ENCODE assay signal across 1 cellular context in the genomic region with DNA sequence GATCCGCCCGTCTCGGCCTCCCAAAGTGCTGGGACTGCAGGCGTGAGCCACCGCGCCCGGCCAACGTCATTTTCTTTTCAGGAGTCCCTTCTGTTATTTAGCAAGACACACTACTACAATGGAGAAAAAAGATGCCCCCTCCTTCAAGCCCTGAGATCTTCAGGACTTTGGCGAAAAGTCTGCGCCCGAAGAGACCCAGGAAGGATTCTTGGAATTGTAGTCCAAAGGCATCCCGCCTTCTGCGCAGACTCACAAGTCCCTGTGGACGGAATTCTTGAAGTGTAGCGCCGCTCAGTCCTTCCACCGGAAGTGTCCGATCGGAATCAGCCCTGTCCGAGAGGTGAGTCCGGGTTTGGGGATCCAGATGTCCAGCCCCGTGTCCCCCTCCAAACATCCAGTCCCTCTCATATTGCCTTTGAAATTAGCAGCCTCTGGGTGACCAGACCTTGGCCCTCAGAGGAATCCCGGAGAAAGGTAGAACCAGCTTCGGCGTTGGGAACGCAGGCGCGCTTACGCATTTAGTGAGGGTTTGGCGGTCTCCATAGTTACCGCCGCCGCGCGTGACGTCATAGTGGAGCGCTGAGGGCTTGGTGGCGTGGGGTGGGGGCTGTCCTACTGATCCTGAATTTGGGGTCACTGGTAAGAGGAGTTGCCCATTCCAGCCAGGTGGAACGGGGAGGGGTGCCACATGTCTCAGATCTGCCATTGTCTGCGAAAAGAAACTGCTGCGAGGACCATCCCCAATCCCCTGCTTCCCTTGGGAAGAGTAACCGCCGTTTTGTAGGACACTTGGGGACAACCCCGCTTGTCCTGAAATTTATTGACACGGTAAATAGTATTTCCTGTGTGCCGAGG.
A peak's percentile ranks its signal among the peaks of the same experiment; 100 is the strongest.
TF ChIP-seq lines count a peak whose summit lies in the region.

No MANE protein-coding gene starts in this region.

TF ChIP-seq in HEK293, 187 proteins besides CTCF, POLR2A, EP300 and RAD21 (continued from another document and continues in another):
- TF ChIP-seq ZBTB48 (tag by site-specific recombination; IDR thresholded peaks at IDR 0.05) (0 out of 2 replicates have a peak, but pooled peaks have one; percentile 14), OVOL3 (tag by site-specific recombination; IDR thresholded peaks at IDR 0.05) (peak; percentile 69; the same call in 1 of the 2 replicates), HOXC10 (CRISPR knock-in tag; IDR thresholded peaks at IDR 0.05) (no peak), ZNF843 (tag by site-specific recombination; IDR thresholded peaks at IDR 0.05) (peak; percentile 69), MYNN (tag by site-specific recombination; IDR thresholded peaks at IDR 0.05; ENCODE audit: borderline replicate concordance) (peak; percentile 54; the same call in 1 of the 2 replicates), ZBTB21 (tag by site-specific recombination; IDR thresholded peaks at IDR 0.05) (peak; percentile 98), ZNF514 (tag by site-specific recombination; IDR thresholded peaks at IDR 0.05) (no peak), ZNF341 (tag by site-specific recombination; IDR thresholded peaks at IDR 0.05; ENCODE audit: low read depth) (peak; percentile 41; the same call in 1 of the 2 replicates), ZNF266 (tag by site-specific recombination; IDR thresholded peaks at IDR 0.05; ENCODE audit: low read depth) (no peak), ZNF626 (tag by site-specific recombination; IDR thresholded peaks at IDR 0.05) (no peak), SP3 (tag by site-specific recombination; IDR thresholded peaks at IDR 0.05) (peak; percentile 75), MZF1 (tag by site-specific recombination; IDR thresholded peaks at IDR 0.05; ENCODE audit: borderline replicate concordance) (peak; percentile 90; the same call in 1 of the 2 replicates), ZNF426 (tag by site-specific recombination; IDR thresholded peaks at IDR 0.05) (no peak), ZFP3 (tag by site-specific recombination; IDR thresholded peaks at IDR 0.05; ENCODE audit: low read depth) (no peak), ZNF133 (tag by site-specific recombination; IDR thresholded peaks at IDR 0.05) (no peak), ZFP37 (tag by site-specific recombination; IDR thresholded peaks at IDR 0.05) (peak; percentile 92), ZNF670 (tag by site-specific recombination; IDR thresholded peaks at IDR 0.05; ENCODE audit: low read depth) (no peak), KLF1 (tag by site-specific recombination; IDR thresholded peaks at IDR 0.05) (no peak), ZNF112 (tag by site-specific recombination; IDR thresholded peaks at IDR 0.05) (no peak), ZNF169 (tag by site-specific recombination; IDR thresholded peaks at IDR 0.05) (no peak), ZNF521 (tag by site-specific recombination; IDR thresholded peaks at IDR 0.05) (no peak), ZNF558 (tag by site-specific recombination; IDR thresholded peaks at IDR 0.05) (peak; percentile 70; the same call in 1 of the 2 replicates), WT1 (tag by site-specific recombination; IDR thresholded peaks at IDR 0.05) (peak; percentile 44), ZNF791 (tag by site-specific recombination; IDR thresholded peaks at IDR 0.05) (no peak), ZNF510 (tag by site-specific recombination; IDR thresholded peaks at IDR 0.05; ENCODE audit: insufficient replicate concordance) (no peak), ZNF248 (tag by site-specific recombination; IDR thresholded peaks at IDR 0.05) (no peak), GLIS2 (tag by site-specific recombination; IDR thresholded peaks at IDR 0.05) (peak; percentile 50), MEIS1 (CRISPR knock-in tag; IDR thresholded peaks at IDR 0.05; ENCODE audit: borderline replicate concordance) (no peak)
- TF ChIP-seq, protein P1, sequence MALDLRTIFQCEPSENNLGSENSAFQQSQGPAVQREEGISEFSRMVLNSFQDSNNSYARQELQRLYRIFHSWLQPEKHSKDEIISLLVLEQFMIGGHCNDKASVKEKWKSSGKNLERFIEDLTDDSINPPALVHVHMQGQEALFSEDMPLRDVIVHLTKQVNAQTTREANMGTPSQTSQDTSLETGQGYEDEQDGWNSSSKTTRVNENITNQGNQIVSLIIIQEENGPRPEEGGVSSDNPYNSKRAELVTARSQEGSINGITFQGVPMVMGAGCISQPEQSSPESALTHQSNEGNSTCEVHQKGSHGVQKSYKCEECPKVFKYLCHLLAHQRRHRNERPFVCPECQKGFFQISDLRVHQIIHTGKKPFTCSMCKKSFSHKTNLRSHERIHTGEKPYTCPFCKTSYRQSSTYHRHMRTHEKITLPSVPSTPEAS (tag by site-specific recombination; IDR thresholded peaks at IDR 0.05), result peak; percentile 47
- TF ChIP-seq, protein P2, sequence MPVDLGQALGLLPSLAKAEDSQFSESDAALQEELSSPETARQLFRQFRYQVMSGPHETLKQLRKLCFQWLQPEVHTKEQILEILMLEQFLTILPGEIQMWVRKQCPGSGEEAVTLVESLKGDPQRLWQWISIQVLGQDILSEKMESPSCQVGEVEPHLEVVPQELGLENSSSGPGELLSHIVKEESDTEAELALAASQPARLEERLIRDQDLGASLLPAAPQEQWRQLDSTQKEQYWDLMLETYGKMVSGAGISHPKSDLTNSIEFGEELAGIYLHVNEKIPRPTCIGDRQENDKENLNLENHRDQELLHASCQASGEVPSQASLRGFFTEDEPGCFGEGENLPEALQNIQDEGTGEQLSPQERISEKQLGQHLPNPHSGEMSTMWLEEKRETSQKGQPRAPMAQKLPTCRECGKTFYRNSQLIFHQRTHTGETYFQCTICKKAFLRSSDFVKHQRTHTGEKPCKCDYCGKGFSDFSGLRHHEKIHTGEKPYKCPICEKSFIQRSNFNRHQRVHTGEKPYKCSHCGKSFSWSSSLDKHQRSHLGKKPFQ (tag by site-specific recombination; IDR thresholded peaks at IDR 0.05), result no peak
- TF ChIP-seq, protein P3, sequence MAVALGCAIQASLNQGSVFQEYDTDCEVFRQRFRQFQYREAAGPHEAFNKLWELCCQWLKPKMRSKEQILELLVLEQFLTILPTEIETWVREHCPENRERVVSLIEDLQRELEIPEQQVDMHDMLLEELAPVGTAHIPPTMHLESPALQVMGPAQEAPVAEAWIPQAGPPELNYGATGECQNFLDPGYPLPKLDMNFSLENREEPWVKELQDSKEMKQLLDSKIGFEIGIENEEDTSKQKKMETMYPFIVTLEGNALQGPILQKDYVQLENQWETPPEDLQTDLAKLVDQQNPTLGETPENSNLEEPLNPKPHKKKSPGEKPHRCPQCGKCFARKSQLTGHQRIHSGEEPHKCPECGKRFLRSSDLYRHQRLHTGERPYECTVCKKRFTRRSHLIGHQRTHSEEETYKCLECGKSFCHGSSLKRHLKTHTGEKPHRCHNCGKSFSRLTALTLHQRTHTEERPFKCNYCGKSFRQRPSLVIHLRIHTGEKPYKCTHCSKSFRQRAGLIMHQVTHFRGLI (tag by site-specific recombination; IDR thresholded peaks at IDR 0.05), result peak; percentile 48; the same call in 1 of the 2 replicates
- TF ChIP-seq, protein P4, sequence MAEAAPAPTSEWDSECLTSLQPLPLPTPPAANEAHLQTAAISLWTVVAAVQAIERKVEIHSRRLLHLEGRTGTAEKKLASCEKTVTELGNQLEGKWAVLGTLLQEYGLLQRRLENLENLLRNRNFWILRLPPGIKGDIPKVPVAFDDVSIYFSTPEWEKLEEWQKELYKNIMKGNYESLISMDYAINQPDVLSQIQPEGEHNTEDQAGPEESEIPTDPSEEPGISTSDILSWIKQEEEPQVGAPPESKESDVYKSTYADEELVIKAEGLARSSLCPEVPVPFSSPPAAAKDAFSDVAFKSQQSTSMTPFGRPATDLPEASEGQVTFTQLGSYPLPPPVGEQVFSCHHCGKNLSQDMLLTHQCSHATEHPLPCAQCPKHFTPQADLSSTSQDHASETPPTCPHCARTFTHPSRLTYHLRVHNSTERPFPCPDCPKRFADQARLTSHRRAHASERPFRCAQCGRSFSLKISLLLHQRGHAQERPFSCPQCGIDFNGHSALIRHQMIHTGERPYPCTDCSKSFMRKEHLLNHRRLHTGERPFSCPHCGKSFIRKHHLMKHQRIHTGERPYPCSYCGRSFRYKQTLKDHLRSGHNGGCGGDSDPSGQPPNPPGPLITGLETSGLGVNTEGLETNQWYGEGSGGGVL (tag by site-specific recombination; IDR thresholded peaks at IDR 0.05), result no peak
- TF ChIP-seq, protein P5, sequence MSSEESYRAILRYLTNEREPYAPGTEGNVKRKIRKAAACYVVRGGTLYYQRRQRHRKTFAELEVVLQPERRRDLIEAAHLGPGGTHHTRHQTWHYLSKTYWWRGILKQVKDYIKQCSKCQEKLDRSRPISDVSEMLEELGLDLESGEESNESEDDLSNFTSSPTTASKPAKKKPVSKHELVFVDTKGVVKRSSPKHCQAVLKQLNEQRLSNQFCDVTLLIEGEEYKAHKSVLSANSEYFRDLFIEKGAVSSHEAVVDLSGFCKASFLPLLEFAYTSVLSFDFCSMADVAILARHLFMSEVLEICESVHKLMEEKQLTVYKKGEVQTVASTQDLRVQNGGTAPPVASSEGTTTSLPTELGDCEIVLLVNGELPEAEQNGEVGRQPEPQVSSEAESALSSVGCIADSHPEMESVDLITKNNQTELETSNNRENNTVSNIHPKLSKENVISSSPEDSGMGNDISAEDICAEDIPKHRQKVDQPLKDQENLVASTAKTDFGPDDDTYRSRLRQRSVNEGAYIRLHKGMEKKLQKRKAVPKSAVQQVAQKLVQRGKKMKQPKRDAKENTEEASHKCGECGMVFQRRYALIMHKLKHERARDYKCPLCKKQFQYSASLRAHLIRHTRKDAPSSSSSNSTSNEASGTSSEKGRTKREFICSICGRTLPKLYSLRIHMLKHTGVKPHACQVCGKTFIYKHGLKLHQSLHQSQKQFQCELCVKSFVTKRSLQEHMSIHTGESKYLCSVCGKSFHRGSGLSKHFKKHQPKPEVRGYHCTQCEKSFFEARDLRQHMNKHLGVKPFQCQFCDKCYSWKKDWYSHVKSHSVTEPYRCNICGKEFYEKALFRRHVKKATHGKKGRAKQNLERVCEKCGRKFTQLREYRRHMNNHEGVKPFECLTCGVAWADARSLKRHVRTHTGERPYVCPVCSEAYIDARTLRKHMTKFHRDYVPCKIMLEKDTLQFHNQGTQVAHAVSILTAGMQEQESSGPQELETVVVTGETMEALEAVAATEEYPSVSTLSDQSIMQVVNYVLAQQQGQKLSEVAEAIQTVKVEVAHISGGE (tag by site-specific recombination; conservative IDR thresholded peaks at IDR 0.05; ENCODE audit: low read depth), result peak; percentile 100
- TF ChIP-seq, protein P6, sequence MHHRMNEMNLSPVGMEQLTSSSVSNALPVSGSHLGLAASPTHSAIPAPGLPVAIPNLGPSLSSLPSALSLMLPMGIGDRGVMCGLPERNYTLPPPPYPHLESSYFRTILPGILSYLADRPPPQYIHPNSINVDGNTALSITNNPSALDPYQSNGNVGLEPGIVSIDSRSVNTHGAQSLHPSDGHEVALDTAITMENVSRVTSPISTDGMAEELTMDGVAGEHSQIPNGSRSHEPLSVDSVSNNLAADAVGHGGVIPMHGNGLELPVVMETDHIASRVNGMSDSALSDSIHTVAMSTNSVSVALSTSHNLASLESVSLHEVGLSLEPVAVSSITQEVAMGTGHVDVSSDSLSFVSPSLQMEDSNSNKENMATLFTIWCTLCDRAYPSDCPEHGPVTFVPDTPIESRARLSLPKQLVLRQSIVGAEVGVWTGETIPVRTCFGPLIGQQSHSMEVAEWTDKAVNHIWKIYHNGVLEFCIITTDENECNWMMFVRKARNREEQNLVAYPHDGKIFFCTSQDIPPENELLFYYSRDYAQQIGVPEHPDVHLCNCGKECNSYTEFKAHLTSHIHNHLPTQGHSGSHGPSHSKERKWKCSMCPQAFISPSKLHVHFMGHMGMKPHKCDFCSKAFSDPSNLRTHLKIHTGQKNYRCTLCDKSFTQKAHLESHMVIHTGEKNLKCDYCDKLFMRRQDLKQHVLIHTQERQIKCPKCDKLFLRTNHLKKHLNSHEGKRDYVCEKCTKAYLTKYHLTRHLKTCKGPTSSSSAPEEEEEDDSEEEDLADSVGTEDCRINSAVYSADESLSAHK (tag by site-specific recombination; IDR thresholded peaks at IDR 0.05), result peak; percentile 24; the same call in 1 of the 2 replicates
- TF ChIP-seq, protein P7, sequence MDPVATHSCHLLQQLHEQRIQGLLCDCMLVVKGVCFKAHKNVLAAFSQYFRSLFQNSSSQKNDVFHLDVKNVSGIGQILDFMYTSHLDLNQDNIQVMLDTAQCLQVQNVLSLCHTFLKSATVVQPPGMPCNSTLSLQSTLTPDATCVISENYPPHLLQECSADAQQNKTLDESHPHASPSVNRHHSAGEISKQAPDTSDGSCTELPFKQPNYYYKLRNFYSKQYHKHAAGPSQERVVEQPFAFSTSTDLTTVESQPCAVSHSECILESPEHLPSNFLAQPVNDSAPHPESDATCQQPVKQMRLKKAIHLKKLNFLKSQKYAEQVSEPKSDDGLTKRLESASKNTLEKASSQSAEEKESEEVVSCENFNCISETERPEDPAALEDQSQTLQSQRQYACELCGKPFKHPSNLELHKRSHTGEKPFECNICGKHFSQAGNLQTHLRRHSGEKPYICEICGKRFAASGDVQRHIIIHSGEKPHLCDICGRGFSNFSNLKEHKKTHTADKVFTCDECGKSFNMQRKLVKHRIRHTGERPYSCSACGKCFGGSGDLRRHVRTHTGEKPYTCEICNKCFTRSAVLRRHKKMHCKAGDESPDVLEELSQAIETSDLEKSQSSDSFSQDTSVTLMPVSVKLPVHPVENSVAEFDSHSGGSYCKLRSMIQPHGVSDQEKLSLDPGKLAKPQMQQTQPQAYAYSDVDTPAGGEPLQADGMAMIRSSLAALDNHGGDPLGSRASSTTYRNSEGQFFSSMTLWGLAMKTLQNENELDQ (tag by site-specific recombination; IDR thresholded peaks at IDR 0.05; ENCODE audit: low read depth), result no peak
- TF ChIP-seq, protein P8, sequence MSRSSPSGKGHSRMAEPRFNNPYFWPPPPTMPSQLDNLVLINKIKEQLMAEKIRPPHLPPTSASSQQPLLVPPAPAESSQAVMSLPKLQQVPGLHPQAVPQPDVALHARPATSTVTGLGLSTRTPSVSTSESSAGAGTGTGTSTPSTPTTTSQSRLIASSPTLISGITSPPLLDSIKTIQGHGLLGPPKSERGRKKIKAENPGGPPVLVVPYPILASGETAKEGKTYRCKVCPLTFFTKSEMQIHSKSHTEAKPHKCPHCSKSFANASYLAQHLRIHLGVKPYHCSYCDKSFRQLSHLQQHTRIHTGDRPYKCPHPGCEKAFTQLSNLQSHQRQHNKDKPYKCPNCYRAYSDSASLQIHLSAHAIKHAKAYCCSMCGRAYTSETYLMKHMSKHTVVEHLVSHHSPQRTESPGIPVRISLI (tag by site-specific recombination; IDR thresholded peaks at IDR 0.05), result no peak; the same call in 1 of the 2 replicates
- TF ChIP-seq, protein P9, sequence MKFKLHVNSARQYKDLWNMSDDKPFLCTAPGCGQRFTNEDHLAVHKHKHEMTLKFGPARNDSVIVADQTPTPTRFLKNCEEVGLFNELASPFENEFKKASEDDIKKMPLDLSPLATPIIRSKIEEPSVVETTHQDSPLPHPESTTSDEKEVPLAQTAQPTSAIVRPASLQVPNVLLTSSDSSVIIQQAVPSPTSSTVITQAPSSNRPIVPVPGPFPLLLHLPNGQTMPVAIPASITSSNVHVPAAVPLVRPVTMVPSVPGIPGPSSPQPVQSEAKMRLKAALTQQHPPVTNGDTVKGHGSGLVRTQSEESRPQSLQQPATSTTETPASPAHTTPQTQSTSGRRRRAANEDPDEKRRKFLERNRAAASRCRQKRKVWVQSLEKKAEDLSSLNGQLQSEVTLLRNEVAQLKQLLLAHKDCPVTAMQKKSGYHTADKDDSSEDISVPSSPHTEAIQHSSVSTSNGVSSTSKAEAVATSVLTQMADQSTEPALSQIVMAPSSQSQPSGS (tag by site-specific recombination; IDR thresholded peaks at IDR 0.05; ENCODE audit: low read depth), result peak; percentile 99
